11 cellular contexts compared by ENCODE assay signal in the genomic region with DNA sequence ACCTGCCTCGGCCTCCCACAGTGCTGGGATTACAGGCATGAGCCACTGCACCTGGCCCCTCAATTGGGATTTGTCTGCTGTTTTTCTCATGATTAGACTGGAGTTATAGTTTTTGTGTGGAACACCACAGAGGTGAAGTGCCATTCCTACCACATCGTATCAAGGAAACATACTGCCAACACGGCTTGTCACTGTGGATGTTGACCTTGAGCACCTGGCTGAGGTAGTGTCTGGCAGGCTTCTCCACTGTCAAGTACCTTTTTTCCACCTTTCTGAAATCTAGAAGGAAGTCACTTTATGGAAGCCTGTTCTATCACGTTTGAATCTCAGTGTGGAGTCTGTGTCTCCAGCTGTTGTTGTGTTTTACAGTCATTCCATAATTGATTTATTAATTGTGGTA. TPM values are rescaled to one million over a fixed set of nuclear protein-coding genes. Genes with fewer than 3 reads are reported as not detected.
DNase-seq lines count a peak whose midpoint lies in the region; ATAC-seq and TF ChIP-seq lines count a peak whose summit lies in the region.
"Had no signal": no experiment of that assay in that cellular context is flagged by ENCODE, and none has a peak within 500 bp of the region (broad histone marks: within the 10 kb centered on the region; RNA-seq: fewer than 3 reads in every experiment).

No MANE protein-coding gene starts in this region.

- intact Hi-C loops in mucosa of descending colon (cut with DNase I, micrococcal nuclease), result no loop called here

- H3K4me1 ChIP-seq in mucosa of descending colon (ENCODE audit: low read depth), result no peaks in the 10 kb centered on the region
- H3K4me1 ChIP-seq: HAP-1 had no signal

- DNase-seq in DMS53 (lab: John Stamatoyannopoulos, UW), result peak; percentile 39
- no peak for DNase-seq in DMS53 treated with DMSO at 0.1 percent for 48 hours (lab: John Stamatoyannopoulos, UW; ENCODE audit: unreplicated experiment)
- DNase-seq in NCI-H2171 (lab: John Stamatoyannopoulos, UW), result peak; percentile 17
- DNase-seq in mucosa of descending colon, result no peak
- no peak for DNase-seq in NCI-H128 (lab: John Stamatoyannopoulos, UW; ENCODE audit: unreplicated experiment)
- no peak for DNase-seq in NCI-H82 treated with DMSO at 0.1 percent for 48 hours (lab: John Stamatoyannopoulos, UW; ENCODE audit: unreplicated experiment)
- DNase-seq: DMS 273 treated with DMSO at 0.1 percent for 48 hours, GF-D8 had no signal

- H3K4me3 ChIP-seq in mucosa of descending colon, result no peak overlapping the region
- H3K4me3 ChIP-seq: HAP-1 had no signal

- TF ChIP-seq CTCF in VCaP (conservative IDR thresholded peaks at IDR 0.05) (no peak), mucosa of descending colon (IDR thresholded peaks at IDR 0.05) (no peak)

- H3K27ac ChIP-seq in VCaP, result peak overlapping the region; percentile 14; the same call in 1 of the 2 replicates
- H3K27ac ChIP-seq: 22Rv1 had no signal

- no peaks in the 10 kb centered on the region for H3K9me3 ChIP-seq in mucosa of descending colon
- H3K9me3 ChIP-seq: HAP-1 had no signal

- ATAC-seq in mucosa of descending colon, result no peak

- no peaks in the 10 kb centered on the region for H3K36me3 ChIP-seq in mucosa of descending colon (ENCODE audit: low read depth)
- H3K36me3 ChIP-seq: HAP-1 had no signal

RNA-seq across cellular contexts. Expression of a gene that starts 21.4 kb away (rescaled TPM):
- total RNA-seq in mucosa of descending colon, result 100 to 1,000 TPM in 1 of 3 donors, 10 to 100 TPM in 2; 87.7 to 103 (median 89.9) TPM

Comparison
In these comparisons a context has a peak if more than half of its experiments do, and no peak if none do; other contexts are left out.
1. DNase-seq: peak in DMS53 (single experiment) and NCI-H2171 (single experiment); none in DMS53 treated with DMSO at 0.1 percent for 48 hours (single experiment), mucosa of descending colon (0 of 3), NCI-H128 (single experiment) and NCI-H82 treated with DMSO at 0.1 percent for 48 hours (single experiment).